In the genomic region with DNA sequence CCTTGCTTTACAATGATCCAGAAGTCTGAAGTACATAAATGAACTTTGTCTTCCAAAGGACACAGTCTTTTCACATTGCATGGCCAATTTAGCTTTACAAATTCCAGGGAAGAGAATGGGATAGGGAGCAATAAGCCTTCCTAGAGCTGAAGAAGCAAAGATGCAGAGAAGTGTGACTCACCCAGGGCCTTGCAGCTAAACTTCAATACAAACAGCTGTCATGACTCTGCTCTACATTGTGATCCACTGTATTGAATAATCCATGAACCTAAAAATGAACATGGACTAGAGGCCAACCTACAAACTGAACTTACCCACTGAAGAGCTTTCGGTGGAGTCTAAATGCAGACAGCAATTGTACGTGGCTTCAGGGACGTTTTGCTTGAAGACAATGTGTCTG, we compare ENCODE assay signal across 23 cellular contexts.
"Had no signal": no experiment of that assay in that cellular context is flagged by ENCODE, and none has a peak within 500 bp of the region (broad histone marks: within the 10 kb centered on the region; RNA-seq: fewer than 3 reads in every experiment).

No MANE protein-coding gene starts in this region.

- H3K4me3 ChIP-seq: breast epithelium, esophagus muscularis mucosa, left lung, tibial artery had no signal

- H3K4me1 ChIP-seq: breast epithelium, esophagus muscularis mucosa, left lung, tibial artery had no signal

- DNase-seq: activated CD4-positive, alpha-beta T cell treated with anti-CD3 and anti-CD28 coated beads, Interleukin-2, amount 10 ng/mL, durations not matched to agents 24 days and 14 days; activated CD8-positive, alpha-beta T cell treated with anti-CD3 and anti-CD28 coated beads, Interleukin-2, amount 10 ng/mL, durations not matched to agents 7 days and 5 days; activated naive CD4-positive, alpha-beta T cell treated with Interleukin-2 at 50 U/mL for 16 hours; activated naive CD8-positive, alpha-beta T cell treated with anti-CD3 and anti-CD28 coated beads, Interleukin-2, amount 10 ng/mL, durations not matched to agents 7 days and 5 days; activated T-cell treated with anti-CD3 and anti-CD28 coated beads, Interleukin-2, amount 50 U/mL, for 24 hours; cerebellar nuclear complex; effector CD8-positive, alpha-beta T cell; kidney; left lung; midbrain; occipital lobe; posterior cingulate gyrus; stimulated activated CD4-positive, alpha-beta T cell treated with anti-CD3 and anti-CD28 coated beads, Interleukin-12 subunit alpha, Interleukin-12 subunit beta, amount 100 ng/mL, for 4 hours; stimulated activated CD4-positive, alpha-beta T cell treated with anti-CD3 and anti-CD28 coated beads, Interleukin-1b, Interleukin-23, amount 100 ng/mL, for 48 hours; stimulated activated naive CD4-positive, alpha-beta T cell treated with Interleukin-2 at 50 U/mL for 16 hours; substantia nigra; T-helper 1 cell; T1000; tibial artery had no signal

- H3K4me3 Mint-ChIP-seq: activated CD4-positive, alpha-beta T cell treated with anti-CD3 and anti-CD28 coated beads, Interleukin-2, amount 10 ng/mL, durations not matched to agents 24 days and 14 days; activated CD8-positive, alpha-beta T cell treated with anti-CD3 and anti-CD28 coated beads, Interleukin-2, amount 10 ng/mL, durations not matched to agents 7 days and 5 days; activated naive CD8-positive, alpha-beta T cell treated with anti-CD3 and anti-CD28 coated beads, Interleukin-2, amount 10 ng/mL, durations not matched to agents 7 days and 5 days; activated T-cell treated with anti-CD3 and anti-CD28 coated beads, Interleukin-2, amount 50 U/mL, for 24 hours; nephron had no signal

- H3K36me3 ChIP-seq: breast epithelium, esophagus muscularis mucosa, left lung, tibial artery had no signal

- H3K36me3 Mint-ChIP-seq: activated naive CD8-positive, alpha-beta T cell treated with anti-CD3 and anti-CD28 coated beads, Interleukin-2, amount 10 ng/mL, durations not matched to agents 7 days and 5 days had no signal

- H3K4me1 Mint-ChIP-seq: activated CD4-positive, alpha-beta T cell treated with anti-CD3 and anti-CD28 coated beads, Interleukin-2, amount 10 ng/mL, durations not matched to agents 24 days and 14 days; activated naive CD8-positive, alpha-beta T cell treated with anti-CD3 and anti-CD28 coated beads, Interleukin-2, amount 10 ng/mL, durations not matched to agents 7 days and 5 days; nephron had no signal

- H3K27ac Mint-ChIP-seq: activated CD4-positive, alpha-beta T cell treated with anti-CD3 and anti-CD28 coated beads, Interleukin-2, amount 10 ng/mL, durations not matched to agents 24 days and 14 days; activated CD8-positive, alpha-beta T cell treated with anti-CD3 and anti-CD28 coated beads, Interleukin-2, amount 10 ng/mL, durations not matched to agents 7 days and 5 days; activated naive CD8-positive, alpha-beta T cell treated with anti-CD3 and anti-CD28 coated beads, Interleukin-2, amount 10 ng/mL, durations not matched to agents 7 days and 5 days; activated T-cell treated with anti-CD3 and anti-CD28 coated beads, Interleukin-2, amount 50 U/mL, for 24 hours; activated T-helper 2 cell treated with anti-CD3 and anti-CD28 coated beads, Interferon-gamma antibody, Interleukin-2, Interleukin-4, amounts not matched to agents 10 μg/mL and 5 μg/mL and 100 μg/mL, durations not matched to agents 14 hours and 24 hours and 36 hours; nephron had no signal

- H3K27ac ChIP-seq: breast epithelium, esophagus muscularis mucosa, left lung, tibial artery had no signal

- H3K27me3 Mint-ChIP-seq: activated CD4-positive, alpha-beta T cell treated with anti-CD3 and anti-CD28 coated beads, Interleukin-2, amount 10 ng/mL, durations not matched to agents 24 days and 14 days; activated naive CD8-positive, alpha-beta T cell treated with anti-CD3 and anti-CD28 coated beads, Interleukin-2, amount 10 ng/mL, durations not matched to agents 7 days and 5 days; activated T-cell treated with anti-CD3 and anti-CD28 coated beads, Interleukin-2, amount 50 U/mL, for 24 hours had no signal

- H3K9me3 Mint-ChIP-seq: activated CD4-positive, alpha-beta T cell treated with anti-CD3 and anti-CD28 coated beads, Interleukin-2, amount 10 ng/mL, durations not matched to agents 24 days and 14 days; activated naive CD8-positive, alpha-beta T cell treated with anti-CD3 and anti-CD28 coated beads, Interleukin-2, amount 10 ng/mL, durations not matched to agents 7 days and 5 days; activated T-cell treated with anti-CD3 and anti-CD28 coated beads, Interleukin-2, amount 50 U/mL, for 24 hours; activated T-helper 2 cell treated with anti-CD3 and anti-CD28 coated beads, Interferon-gamma antibody, Interleukin-2, Interleukin-4, amounts not matched to agents 10 μg/mL and 5 μg/mL and 100 μg/mL, durations not matched to agents 14 hours and 24 hours and 36 hours; nephron had no signal

- H3K9me3 ChIP-seq: breast epithelium, esophagus muscularis mucosa, left lung, tibial artery had no signal

- H3K27me3 ChIP-seq: breast epithelium, esophagus muscularis mucosa, left lung, tibial artery had no signal
